Comparison of ENCODE assay signal across 16 cellular contexts in genomic region chr4:7168106-7168505, GRCh38. TPM values are rescaled to one million over a fixed set of nuclear protein-coding genes. Genes with fewer than 3 reads are reported as not detected.
A peak's percentile ranks its signal among the peaks of the same experiment; 100 is the strongest.
DNase-seq lines count a peak whose midpoint lies in the region; ATAC-seq and TF ChIP-seq lines count a peak whose summit lies in the region.
"Had no signal": no experiment of that assay in that cellular context is flagged by ENCODE, and none has a peak within 500 bp of the region (broad histone marks: within the 10 kb centered on the region; RNA-seq: fewer than 3 reads in every experiment).

No MANE protein-coding gene starts in this region.

- no peaks in the 10 kb centered on the region for H3K9me2 ChIP-seq in PC-9 (ENCODE audit: insufficient read depth)

- no peak overlapping the region for H2AFZ ChIP-seq in PC-9
- H2AFZ ChIP-seq: GM23248 had no signal

- TF ChIP-seq CTCF in VCaP (conservative IDR thresholded peaks at IDR 0.05) (no peak), nephron progenitor cell (IDR thresholded peaks at IDR 0.05) (no peak), spleen (IDR thresholded peaks at IDR 0.05 in 8 of 11, conservative IDR thresholded peaks at IDR 0.05 in 3 of 11) (no peak), PC-9 (conservative IDR thresholded peaks at IDR 0.05) (no peak)

- H4K20me1 ChIP-seq in PC-9 (ENCODE audit: insufficient read depth): no peaks in the 10 kb centered on the region

- no peaks in the 10 kb centered on the region for H3K9me3 Mint-ChIP-seq in activated T-cell treated with anti-CD3 and anti-CD28 coated beads, Interleukin-2, amount 50 U/mL, for 24 hours
- peaks cover 12% of the 10 kb centered on the region for H3K9me3 Mint-ChIP-seq in nephron progenitor cell

- H3K9me3 ChIP-seq in spleen (no peaks in the 10 kb centered on the region), PC-9 (ENCODE audit: insufficient read depth, low read depth) (no peaks in the 10 kb centered on the region)

- H3K4me1 ChIP-seq in spleen: peaks cover 0 to 9% (median 3%) of the 10 kb centered on the region in 6 donors
- no peaks in the 10 kb centered on the region for H3K4me1 ChIP-seq in PC-9 (replicated peaks; ENCODE audit: insufficient read depth)

- TF ChIP-seq POLR2A in spleen (IDR thresholded peaks at IDR 0.05): no peak

- DNase-seq in activated T-cell treated with anti-CD3 and anti-CD28 coated beads, Interleukin-2, amount 50 U/mL, for 24 hours: peak; percentile 9
- DNase-seq in activated T-cell treated with anti-CD3 and anti-CD28 coated beads for 4 hours (no peak), nephron progenitor cell (no peak), spleen (peak; percentile 52), Kasumi-1 (lab: John Stamatoyannopoulos, UW) (no peak), PC-9 (no peak)
- DNase-seq: C1 segment of cervical spinal cord, DND-41, GM23248, KG1, NCI-H1048, NCI-H1436 treated with DMSO at 0.1 percent for 48 hours, NCI-H2081 treated with DMSO at 0.1 percent for 48 hours, NCI-H510A had no signal

- H3K4me1 Mint-ChIP-seq in activated T-cell treated with anti-CD3 and anti-CD28 coated beads, Interleukin-2, amount 50 U/mL, for 24 hours (ENCODE audit: low read depth): peaks cover 5% of the 10 kb centered on the region
- H3K4me1 Mint-ChIP-seq in nephron progenitor cell: peaks cover 67% of the 10 kb centered on the region

- no peaks in the 10 kb centered on the region for H3K27me3 ChIP-seq in spleen (replicated peaks in 1 of 7)
- H3K27me3 ChIP-seq in PC-9 (ENCODE audit: insufficient read depth, low read depth): 0 out of 2 replicates have a peak, but pooled peaks cover 3% of the 10 kb centered on the region

- no peaks in the 10 kb centered on the region for H3K36me3 Mint-ChIP-seq in activated T-cell treated with anti-CD3 and anti-CD28 coated beads, Interleukin-2, amount 50 U/mL, for 24 hours (ENCODE audit: low read depth)
- peaks cover 8% of the 10 kb centered on the region for H3K36me3 Mint-ChIP-seq in nephron progenitor cell (ENCODE audit: low read depth)

- no peaks in the 10 kb centered on the region for H3K27me3 Mint-ChIP-seq in activated T-cell treated with anti-CD3 and anti-CD28 coated beads, Interleukin-2, amount 50 U/mL, for 24 hours
- peaks cover 4% of the 10 kb centered on the region for H3K27me3 Mint-ChIP-seq in nephron progenitor cell (ENCODE audit: low read depth, poor library complexity)

- no peak overlapping the region for H3K4me2 ChIP-seq in PC-9

- CTCF ChIA-PET in PC-9 (lab: Charles Lee): interaction anchor here (0.6 kb wide), 1 partner anchor 78 kb away, joined by 3 read pairs; no protein-coding TSS in a partner anchor

- WGBS in spleen, 5 donors: 87 to 92% (median 89%) methylated on average over 8 of the region's 8 CpGs

- no peak for ATAC-seq in HG03280 (IDR thresholded peaks at IDR 0.05; ENCODE audit: unreplicated experiment)

- POLR2A ChIA-PET in PC-9 (lab: Charles Lee; ENCODE audit: unreplicated experiment): no interaction called here

- H3F3A ChIP-seq in PC-9 (ENCODE audit: insufficient read depth, low read depth): no peaks in the 10 kb centered on the region

- intact Hi-C loops in spleen (cut with DNase I; ENCODE audit: low total_unique reads) (no loop called here), PC-9 (cut with micrococcal nuclease; ENCODE audit: unreplicated experiment) (no loop called here)

- H3K4me3 ChIP-seq in spleen (no peak overlapping the region), PC-9 (no peak overlapping the region)
- H3K4me3 ChIP-seq: GM23248 had no signal

- H3K27ac ChIP-seq in VCaP: 0 out of 2 replicates have a peak overlapping the region, but pooled peaks have one; percentile 8
- H3K27ac ChIP-seq in spleen: no peak overlapping the region
- H3K27ac ChIP-seq in PC-9: no peak overlapping the region
- H3K27ac ChIP-seq: GM23248 had no signal

- BruUV-seq in PC-9 (replicated peaks; lab: Mats Ljungman, UMichigan): no TSS peak

- H3K36me3 ChIP-seq in spleen (no peaks in the 10 kb centered on the region), PC-9 (ENCODE audit: low read depth) (no peaks in the 10 kb centered on the region)

- no peak overlapping the region for H3K4me3 Mint-ChIP-seq in activated T-cell treated with anti-CD3 and anti-CD28 coated beads, Interleukin-2, amount 50 U/mL, for 24 hours
- H3K4me3 Mint-ChIP-seq in nephron progenitor cell: no peak overlapping the region

- no peak overlapping the region for H3K27ac Mint-ChIP-seq in activated T-cell treated with anti-CD3 and anti-CD28 coated beads, Interleukin-2, amount 50 U/mL, for 24 hours
- H3K27ac Mint-ChIP-seq in nephron progenitor cell: peak overlapping the region; percentile 43

- no peaks in the 10 kb centered on the region for H3K79me2 ChIP-seq in PC-9 (ENCODE audit: low read depth)

RNA-seq across cellular contexts. Expression of gene SORCS2, which starts 24.2 kb away (rescaled TPM):
- total RNA-seq in spleen (1 to 10 TPM in 1 of 7 donors, under 1 TPM in 6; 0.33 to 1.6 (median 0.61) TPM), PC-9 (2021) (20.7 and 25.8 TPM in 2 replicates)
- polyA plus RNA-seq in spleen: under 1 TPM; 0.35 to 0.96 (median 0.52) TPM

Comparison
In these comparisons a context has a peak if more than half of its experiments do, and no peak if none do; other contexts are left out.
1. DNase-seq: peak in activated T-cell treated with anti-CD3 and anti-CD28 coated beads, Interleukin-2, amount 50 U/mL, for 24 hours (single experiment) and spleen (single experiment); none in activated T-cell treated with anti-CD3 and anti-CD28 coated beads for 4 hours (single experiment), nephron progenitor cell (single experiment), Kasumi-1 (0 of 2) and PC-9 (0 of 2).